ENCODE assay signal across 22 cellular contexts in the genomic region with DNA sequence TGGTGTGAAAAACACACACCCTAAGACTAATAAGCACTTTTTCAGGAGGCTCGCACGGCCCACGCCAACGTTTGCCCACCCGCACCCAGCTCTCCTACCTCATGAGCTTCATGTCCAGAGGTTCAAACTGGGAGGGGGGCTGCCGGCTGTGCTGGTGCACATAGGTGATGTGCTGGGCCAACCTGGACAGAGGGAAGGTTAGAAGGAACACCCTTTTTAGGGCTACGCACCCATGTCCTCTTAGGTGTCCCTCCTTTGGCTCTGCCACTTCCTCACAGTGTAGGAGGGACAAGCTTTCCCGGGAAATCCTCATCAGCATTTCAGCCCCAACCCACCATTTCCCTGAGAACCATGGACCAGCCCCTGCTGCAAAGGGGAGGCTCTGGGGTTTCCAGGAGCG. TPM values are rescaled to one million over a fixed set of nuclear protein-coding genes. Genes with fewer than 3 reads are reported as not detected.
A peak's percentile ranks its signal among the peaks of the same experiment; 100 is the strongest.
DNase-seq lines count a peak whose midpoint lies in the region; ATAC-seq, FAIRE-seq and TF ChIP-seq lines count a peak whose summit lies in the region.
"Had no signal": no experiment of that assay in that cellular context is flagged by ENCODE, and none has a peak within 500 bp of the region (broad histone marks: within the 10 kb centered on the region; RNA-seq: fewer than 3 reads in every experiment).

No MANE protein-coding gene starts in this region.

- TF ChIP-seq POLR2A in breast epithelium (IDR thresholded peaks at IDR 0.05), result no peak
- TF ChIP-seq POLR2A in H1 (IDR thresholded peaks at IDR 0.05; ENCODE audit: control extremely low read depth in 1 of 2, low read depth in 2 of 2, low read length in 2 of 2), result peak; percentile 76 to 85

- no peak overlapping the region for H2AK5ac ChIP-seq in H1 (ENCODE audit: low read depth, low read length)

- FAIRE-seq in H1 (lab: Jason Lieb, UNC), result no peak
- FAIRE-seq: HTR-8/SVneo, islet of Langerhans, TTC549 had no signal

- H3K18ac ChIP-seq in H1 (ENCODE audit: extremely low read depth, low read length), result no peak overlapping the region

- ATAC-seq in stimulated activated naive B cell treated with anti-CD40 and anti-IgM and Interleukin-4, amounts not matched to agents 10 μg/mL and 1 μg/mL and 100 μg/mL, for 72 hours (replicated peaks), result no peak
- ATAC-seq in GM21786 (IDR thresholded peaks at IDR 0.05; ENCODE audit: unreplicated experiment), result no peak
- ATAC-seq: foreskin keratinocyte, right cardiac atrium had no signal

- H3K27ac Mint-ChIP-seq in MCF 10A (ENCODE audit: low read depth, unreplicated experiment), result peak overlapping the region; percentile 54
- H3K27ac Mint-ChIP-seq in stimulated activated naive B cell treated with anti-CD40 and anti-IgM and Interleukin-4, amounts not matched to agents 10 μg/mL and 1 μg/mL and 100 μg/mL, for 72 hours, result peak overlapping the region; percentile 67

- H2AFZ ChIP-seq in H1 (ENCODE audit: low read length), result no peak overlapping the region
- H2AFZ ChIP-seq: GM23248 had no signal

- POLR2A ChIA-PET in MCF 10A (lab: Yijun Ruan, JAX) (interaction anchor here (0.6 to 1.1 kb wide), 3 partner anchors 28 to 177 kb away, joined by 3 to 4 read pairs (median 3); no protein-coding TSS in a partner anchor), H1 (lab: Charles Lee; ENCODE audit: partially characterized antibody) (interaction anchor here (0.6 to 19.5 kb wide), 24 partner anchors 11 to 674 kb away, joined by 3 to 722 read pairs (median 4); partner anchors contain the start of genes AP4M1, CNPY4, COPS6 and LAMTOR4)

- no peak for TF ChIP-seq RAD21 in H1 (IDR thresholded peaks at IDR 0.05 in 1 of 2, conservative IDR thresholded peaks at IDR 0.05 in 1 of 2; ENCODE audit: low read depth in 2 of 2, low read length in 2 of 2)

- H3K9ac ChIP-seq in H1 (replicated peaks in 1 of 4; ENCODE audit: extremely low read depth in 1 of 4, low read depth in 3 of 4, low read length in 3 of 4), result no peak overlapping the region; a peak in 1 of 7 replicates
- H3K9ac ChIP-seq: GM23248 had no signal

- CTCF ChIA-PET in MCF 10A (lab: Yijun Ruan, JAX), result interaction anchor here (0.6 to 0.9 kb wide), 2 partner anchors 13 to 580 kb away, joined by 3 to 4 read pairs; no protein-coding TSS in a partner anchor
- CTCF ChIA-PET in H1 (lab: Charles Lee; ENCODE audit: partially characterized antibody), result interaction anchor here (1.5 kb wide), 2 partner anchors 8 to 38 kb away, joined by 3 to 6 read pairs; no protein-coding TSS in a partner anchor

- H3K4me1 ChIP-seq in breast epithelium, result peaks cover 0 to 12% of the 10 kb centered on the region in 2 donors
- H3K4me1 ChIP-seq in H1 (replicated peaks in 1 of 4; ENCODE audit: control insufficient read depth in 3 of 4, insufficient read depth in 4 of 4, low read length in 3 of 4), result peaks cover 0 to 8% (median 3%) of the 10 kb centered on the region in 4 experiments; a peak in 3 of 7 replicates
- H3K4me1 ChIP-seq in ascending aorta, result peaks cover 4 to 11% of the 10 kb centered on the region in 2 donors

- peaks cover 30% of the 10 kb centered on the region for H3K4me1 Mint-ChIP-seq in MCF 10A (ENCODE audit: insufficient read depth, unreplicated experiment)
- peaks cover 40 to 67% of the 10 kb centered on the region in 2 donors for H3K4me1 Mint-ChIP-seq in stimulated activated naive B cell treated with anti-CD40 and anti-IgM and Interleukin-4, amounts not matched to agents 10 μg/mL and 1 μg/mL and 100 μg/mL, for 72 hours

- no peaks in the 10 kb centered on the region for H3K27me3 Mint-ChIP-seq in MCF 10A (ENCODE audit: insufficient read depth, unreplicated experiment)
- H3K27me3 Mint-ChIP-seq in stimulated activated naive B cell treated with anti-CD40 and anti-IgM and Interleukin-4, amounts not matched to agents 10 μg/mL and 1 μg/mL and 100 μg/mL, for 72 hours, result no peaks in the 10 kb centered on the region

- H3K4me2 ChIP-seq in H1 (ENCODE audit: insufficient read depth in 1 of 2, low read depth in 2 of 2, low read length in 2 of 2), result no peak overlapping the region

- no peak overlapping the region for H3K4ac ChIP-seq in H1 (replicated peaks; ENCODE audit: insufficient read length, low read depth, low read length)

- no peak overlapping the region for H4K91ac ChIP-seq in H1 (replicated peaks; ENCODE audit: insufficient read length, low read length)

- no peak overlapping the region for H2BK12ac ChIP-seq in H1 (ENCODE audit: low read depth, low read length)

- H3K14ac ChIP-seq in H1 (ENCODE audit: insufficient read length), result no peak overlapping the region

- no peak overlapping the region for H2BK15ac ChIP-seq in H1 (ENCODE audit: low read length)

- no peak overlapping the region for H3K4me3 Mint-ChIP-seq in MCF 10A (ENCODE audit: unreplicated experiment)
- H3K4me3 Mint-ChIP-seq in stimulated activated naive B cell treated with anti-CD40 and anti-IgM and Interleukin-4, amounts not matched to agents 10 μg/mL and 1 μg/mL and 100 μg/mL, for 72 hours, result no peak overlapping the region
- H3K4me3 Mint-ChIP-seq: CD14-positive monocyte had no signal

- no peak overlapping the region for H2BK5ac ChIP-seq in H1 (ENCODE audit: low read depth, low read length)

- no peak overlapping the region for H2BK120ac ChIP-seq in H1 (replicated peaks; ENCODE audit: low read depth, low read length)

- H3K27me3 ChIP-seq in breast epithelium (no peaks in the 10 kb centered on the region), H1 (replicated peaks in 1 of 4; ENCODE audit: control insufficient read depth in 3 of 4, extremely low read depth in 1 of 4, insufficient read depth in 3 of 4, low read length in 3 of 4) (no peaks in the 10 kb centered on the region), ascending aorta (no peaks in the 10 kb centered on the region)
- H3K27me3 ChIP-seq: adrenal gland, foreskin keratinocyte, vagina had no signal

- H4K5ac ChIP-seq in H1 (ENCODE audit: insufficient read length, low read depth, low read length), result no peak overlapping the region

- H3K27ac ChIP-seq in breast epithelium (no peak overlapping the region), H1 (ENCODE audit: low read depth, low read length) (no peak overlapping the region), ascending aorta (no peak overlapping the region)
- H3K27ac ChIP-seq: adrenal gland, foreskin keratinocyte, GM23248, vagina had no signal

- peaks cover 9 to 41% of the 10 kb centered on the region in 2 experiments for H3K79me2 ChIP-seq in H1 (ENCODE audit: control insufficient read depth in 1 of 2, insufficient read depth in 2 of 2, low read length in 2 of 2)

- no peak overlapping the region for H2BK20ac ChIP-seq in H1 (ENCODE audit: low read length)

- no peaks in the 10 kb centered on the region for H3K9me3 Mint-ChIP-seq in MCF 10A (ENCODE audit: unreplicated experiment)
- H3K9me3 Mint-ChIP-seq in stimulated activated naive B cell treated with anti-CD40 and anti-IgM and Interleukin-4, amounts not matched to agents 10 μg/mL and 1 μg/mL and 100 μg/mL, for 72 hours, result no peaks in the 10 kb centered on the region
- H3K9me3 Mint-ChIP-seq: CD14-positive monocyte had no signal

- H3K4me3 ChIP-seq in breast epithelium (no peak overlapping the region), H1 (ENCODE audit: extremely low read depth in 1 of 4, insufficient read depth in 2 of 4, low read depth in 3 of 4, low read length in 4 of 4) (no peak overlapping the region), ascending aorta (no peak overlapping the region)
- H3K4me3 ChIP-seq: adrenal gland, GM23248, vagina had no signal

- H3K56ac ChIP-seq in H1 (replicated peaks; ENCODE audit: insufficient read length, low read depth, low read length), result no peak overlapping the region

- H3K36me3 ChIP-seq in breast epithelium (peaks cover 9% of the 10 kb centered on the region), H1 (ENCODE audit: control insufficient read depth in 2 of 4, insufficient read depth in 4 of 4, low read length in 3 of 4) (peaks cover 84 to 95% (median 88%) of the 10 kb centered on the region in 4 experiments), ascending aorta (peaks cover 70 to 92% of the 10 kb centered on the region in 2 donors)

- H3K23ac ChIP-seq in H1 (ENCODE audit: insufficient read length), result no peak overlapping the region

- TF ChIP-seq CTCF in MCF 10A (IDR thresholded peaks at IDR 0.05; ENCODE audit: unreplicated experiment) (no peak), breast epithelium (IDR thresholded peaks at IDR 0.05) (no peak), H1 (IDR thresholded peaks at IDR 0.05; ENCODE audit: control extremely low read depth in 1 of 3, insufficient read depth in 1 of 3, low read depth in 1 of 3, low read length in 3 of 3) (no peak), ascending aorta (IDR thresholded peaks at IDR 0.05) (no peak)

- no peak for DNase-seq in MCF 10A (ENCODE audit: unreplicated experiment)
- DNase-seq in breast epithelium (ENCODE audit: low spot score in 2 of 2), result no peak
- no peak for DNase-seq in H1 (ENCODE audit: low read depth in 1 of 2, low spot score in 2 of 2)
- DNase-seq in stimulated activated naive B cell treated with anti-CD40 and anti-IgM and Interleukin-4, amounts not matched to agents 10 μg/mL and 1 μg/mL and 100 μg/mL, for 72 hours, result no peak
- no peak for DNase-seq in DMS53 treated with DMSO at 0.1 percent for 48 hours (lab: John Stamatoyannopoulos, UW; ENCODE audit: unreplicated experiment)
- DNase-seq in ascending aorta (ENCODE audit: low spot score in 2 of 2), result no peak
- DNase-seq: adrenal gland; foreskin keratinocyte; GM23248; hypothalamus; NCI-H1105 treated with DMSO at 0.1 percent for 48 hours; NCI-H526 treated with DMSO at 0.1 percent for 48 hours; occipital lobe; stimulated activated CD8-positive, alpha-beta memory T cell treated with anti-CD3 and anti-CD28 coated beads, Interleukin-4, amount 100 ng/mL, for 48 hours had no signal

- intact Hi-C loops in MCF 10A (cut with micrococcal nuclease) (no loop called here), breast epithelium (cut with DNase I; ENCODE audit: low total_unique reads) (no loop called here), ascending aorta (cut with DNase I) (no loop called here)

- no peaks in the 10 kb centered on the region; the same call in 1 of the 2 replicates for H3K23me2 ChIP-seq in H1 (ENCODE audit: low read depth, low read length)

- H3K36me3 Mint-ChIP-seq in MCF 10A (ENCODE audit: insufficient read depth, unreplicated experiment), result peaks cover 96% of the 10 kb centered on the region
- peaks cover 66 to 80% of the 10 kb centered on the region in 2 donors for H3K36me3 Mint-ChIP-seq in stimulated activated naive B cell treated with anti-CD40 and anti-IgM and Interleukin-4, amounts not matched to agents 10 μg/mL and 1 μg/mL and 100 μg/mL, for 72 hours

- TF ChIP-seq EP300 in H1 (IDR thresholded peaks at IDR 0.05; ENCODE audit: borderline replicate concordance in 1 of 2, low read depth in 2 of 2, low read length in 2 of 2), result no peak

- WGBS in H1 (ENCODE audit: extremely low coverage in 1 of 2, insufficient coverage in 1 of 2, insufficient read length in 1 of 2, insufficient replicate concordance in 2 of 2, low coverage in 1 of 2, low lambda C conversion rate in 2 of 2, missing lambda C conversion rate in 1 of 2), 2 experiments, result 86% methylated on average over 9 of the region's 9 CpGs; no CpG with 5 or more reads in 1 of the 2 experiments

- H3K79me1 ChIP-seq in H1 (ENCODE audit: low read depth, low read length), result peaks cover 17% of the 10 kb centered on the region

- H4K8ac ChIP-seq in H1 (ENCODE audit: extremely low read depth, insufficient read depth, low read length), result no peak overlapping the region

- H4K20me1 ChIP-seq in H1 (replicated peaks in 1 of 2; ENCODE audit: control insufficient read depth in 1 of 2, insufficient read depth in 2 of 2, low read length in 2 of 2), result peaks cover 26 to 41% of the 10 kb centered on the region in 2 experiments

- H3K9me3 ChIP-seq in breast epithelium (no peaks in the 10 kb centered on the region), H1 (ENCODE audit: insufficient read depth in 2 of 2, low read depth in 1 of 2, low read length in 1 of 2) (no peaks in the 10 kb centered on the region), ascending aorta (no peaks in the 10 kb centered on the region)
- H3K9me3 ChIP-seq: adrenal gland, vagina had no signal

- BruUV-seq in MCF 10A (replicated peaks; lab: Mats Ljungman, UMichigan), result no TSS peak

RNA-seq across cellular contexts. Expression of gene MCM7, which starts 5.9 kb away (rescaled TPM):
- total RNA-seq in MCF 10A (2022) (38.5 and 67.8 TPM in 2 replicates), breast epithelium (10 to 100 TPM; 46.9 to 51.7 (median 50.1) TPM), ascending aorta (52.2 TPM)
- polyA plus RNA-seq in PFSK-1 (2012; ENCODE audit: insufficient read length, low read depth), result 144 TPM
- 339 and 344 TPM in 2 replicates for total RNA-seq in H1 (2021; fragmentation: NEBNext Ultra II Directional; extraction: Animal tissue kit (Norgen Biotek cat#: 25700))
- polyA plus RNA-seq in H1 (2011; rRNA removed), result 313 and 394 TPM in 2 replicates
- 370 TPM for polyA plus RNA-seq in H1 (2011; cell fraction: cytosol; rRNA removed)
- 732 TPM for polyA plus RNA-seq in H1 (2011; cell fraction: nucleus; rRNA removed)
- 297 to 387 TPM (median 352 TPM) in 4 replicates for polyA plus RNA-seq in H1 (2012, experiment 1 of 2)
- 212 TPM for polyA plus RNA-seq in H1 (2012, experiment 2 of 2)
- 254 TPM for polyA plus RNA-seq in H1 (2013, experiment 1 of 2)
- polyA plus RNA-seq in H1 (2013, experiment 2 of 2), result 229 TPM
- 344 and 385 TPM in 2 replicates for polyA minus RNA-seq in H1 (2011; rRNA and poly(A)+ RNA removed)
- 320 TPM for polyA minus RNA-seq in H1 (2011; cell fraction: cytosol; rRNA and poly(A)+ RNA removed)
- polyA minus RNA-seq in H1 (2011; cell fraction: nucleus; rRNA and poly(A)+ RNA removed), result 348 TPM

RNA-seq across cellular contexts. Expression of gene AP4M1, which starts 6.2 kb away (rescaled TPM):
- total RNA-seq in MCF 10A (2022) (13.5 and 13.6 TPM in 2 replicates), breast epithelium (10 to 100 TPM; 13.8 to 23.3 (median 18.7) TPM), ascending aorta (29.6 TPM)
- 20.4 TPM for polyA plus RNA-seq in PFSK-1 (2012; ENCODE audit: insufficient read length, low read depth)
- 15.2 and 15.8 TPM in 2 replicates for total RNA-seq in H1 (2021; fragmentation: NEBNext Ultra II Directional; extraction: Animal tissue kit (Norgen Biotek cat#: 25700))
- 15.9 and 16.6 TPM in 2 replicates for polyA plus RNA-seq in H1 (2011; rRNA removed)
- 12.1 TPM for polyA plus RNA-seq in H1 (2011; cell fraction: cytosol; rRNA removed)
- polyA plus RNA-seq in H1 (2011; cell fraction: nucleus; rRNA removed), result 38.5 TPM
- polyA plus RNA-seq in H1 (2012, experiment 1 of 2), result 14.4 to 21.1 TPM (median 19.3 TPM) in 4 replicates
- polyA plus RNA-seq in H1 (2012, experiment 2 of 2), result 19.6 TPM
- 10.8 TPM for polyA plus RNA-seq in H1 (2013, experiment 1 of 2)
- 11.6 TPM for polyA plus RNA-seq in H1 (2013, experiment 2 of 2)
- polyA minus RNA-seq in H1 (2011; rRNA and poly(A)+ RNA removed), result 12.8 and 16.5 TPM in 2 replicates
- polyA minus RNA-seq in H1 (2011; cell fraction: cytosol; rRNA and poly(A)+ RNA removed), result 8.6 TPM
- 12.6 TPM for polyA minus RNA-seq in H1 (2011; cell fraction: nucleus; rRNA and poly(A)+ RNA removed)

RNA-seq across cellular contexts. Expression of gene COPS6, which starts 6.5 kb away (rescaled TPM):
- 85.2 and 103 TPM in 2 replicates for total RNA-seq in MCF 10A (2022)
- 10 to 100 TPM; 40.8 to 73.4 (median 49.6) TPM for total RNA-seq in breast epithelium
- 372 TPM for polyA plus RNA-seq in PFSK-1 (2012; ENCODE audit: insufficient read length, low read depth)
- 127 and 128 TPM in 2 replicates for total RNA-seq in H1 (2021; fragmentation: NEBNext Ultra II Directional; extraction: Animal tissue kit (Norgen Biotek cat#: 25700))
- 159 and 225 TPM in 2 replicates for polyA plus RNA-seq in H1 (2011; rRNA removed)
- 182 TPM for polyA plus RNA-seq in H1 (2011; cell fraction: cytosol; rRNA removed)
- 125 TPM for polyA plus RNA-seq in H1 (2011; cell fraction: nucleus; rRNA removed)
- polyA plus RNA-seq in H1 (2012, experiment 1 of 2), result 126 to 168 TPM (median 164 TPM) in 4 replicates
- 93.7 TPM for polyA plus RNA-seq in H1 (2012, experiment 2 of 2)
- 98.9 TPM for polyA plus RNA-seq in H1 (2013, experiment 1 of 2)
- polyA plus RNA-seq in H1 (2013, experiment 2 of 2), result 103 TPM
- polyA minus RNA-seq in H1 (2011; rRNA and poly(A)+ RNA removed), result 154 and 162 TPM in 2 replicates
- polyA minus RNA-seq in H1 (2011; cell fraction: cytosol; rRNA and poly(A)+ RNA removed), result 75.1 TPM
- 66.5 TPM for polyA minus RNA-seq in H1 (2011; cell fraction: nucleus; rRNA and poly(A)+ RNA removed)
- total RNA-seq in ascending aorta, result 18.1 TPM

RNA-seq across cellular contexts. Expression of gene ZNF3, which starts 13.8 kb away (rescaled TPM):
- total RNA-seq in MCF 10A (2022), result 23.7 and 24.8 TPM in 2 replicates
- total RNA-seq in breast epithelium, result 10 to 100 TPM; 19.4 to 43.6 (median 31.5) TPM
- polyA plus RNA-seq in PFSK-1 (2012; ENCODE audit: insufficient read length, low read depth), result 14.0 TPM
- 49.1 and 50.7 TPM in 2 replicates for total RNA-seq in H1 (2021; fragmentation: NEBNext Ultra II Directional; extraction: Animal tissue kit (Norgen Biotek cat#: 25700))
- polyA plus RNA-seq in H1 (2011; rRNA removed), result 21.3 and 26.9 TPM in 2 replicates
- 33.8 TPM for polyA plus RNA-seq in H1 (2011; cell fraction: cytosol; rRNA removed)
- polyA plus RNA-seq in H1 (2011; cell fraction: nucleus; rRNA removed), result 58.8 TPM
- polyA plus RNA-seq in H1 (2012, experiment 1 of 2), result 33.0 to 39.4 TPM (median 38.3 TPM) in 4 replicates
- polyA plus RNA-seq in H1 (2012, experiment 2 of 2), result 17.4 TPM
- polyA plus RNA-seq in H1 (2013, experiment 1 of 2), result 55.9 TPM
- 49.7 TPM for polyA plus RNA-seq in H1 (2013, experiment 2 of 2)
- 73.2 and 75.3 TPM in 2 replicates for polyA minus RNA-seq in H1 (2011; rRNA and poly(A)+ RNA removed)
- polyA minus RNA-seq in H1 (2011; cell fraction: cytosol; rRNA and poly(A)+ RNA removed), result 24.1 TPM
- polyA minus RNA-seq in H1 (2011; cell fraction: nucleus; rRNA and poly(A)+ RNA removed), result 97.8 TPM
- total RNA-seq in ascending aorta, result 6.9 TPM

RNA-seq across cellular contexts. Expression of gene TAF6, which starts 23.9 kb away (rescaled TPM):
- 47.2 and 58.9 TPM in 2 replicates for total RNA-seq in MCF 10A (2022)
- 10 to 100 TPM; 31.5 to 35.0 (median 34.4) TPM for total RNA-seq in breast epithelium
- 85.2 TPM for polyA plus RNA-seq in PFSK-1 (2012; ENCODE audit: insufficient read length, low read depth)
- 101 and 109 TPM in 2 replicates for total RNA-seq in H1 (2021; fragmentation: NEBNext Ultra II Directional; extraction: Animal tissue kit (Norgen Biotek cat#: 25700))
- 66.7 and 113 TPM in 2 replicates for polyA plus RNA-seq in H1 (2011; rRNA removed)
- 29.4 TPM for polyA plus RNA-seq in H1 (2011; cell fraction: cytosol; rRNA removed)
- 79.1 TPM for polyA plus RNA-seq in H1 (2011; cell fraction: nucleus; rRNA removed)
- polyA plus RNA-seq in H1 (2012, experiment 1 of 2), result 71.9 to 120 TPM (median 110 TPM) in 4 replicates
- polyA plus RNA-seq in H1 (2012, experiment 2 of 2), result 110 TPM
- 68.1 TPM for polyA plus RNA-seq in H1 (2013, experiment 1 of 2)
- polyA plus RNA-seq in H1 (2013, experiment 2 of 2), result 69.5 TPM
- polyA minus RNA-seq in H1 (2011; rRNA and poly(A)+ RNA removed), result 37.5 and 55.6 TPM in 2 replicates
- 42.3 TPM for polyA minus RNA-seq in H1 (2011; cell fraction: cytosol; rRNA and poly(A)+ RNA removed)
- polyA minus RNA-seq in H1 (2011; cell fraction: nucleus; rRNA and poly(A)+ RNA removed), result 32.4 TPM
- total RNA-seq in ascending aorta, result 103 TPM
